ENCODE assay signal across 20 cellular contexts in genomic region chr15:80674245-80674614, GRCh38. TPM values are rescaled to one million over a fixed set of nuclear protein-coding genes. Genes with fewer than 3 reads are reported as not detected.
DNase-seq lines count a peak whose midpoint lies in the region; ATAC-seq, FAIRE-seq and TF ChIP-seq lines count a peak whose summit lies in the region.
"Had no signal": no experiment of that assay in that cellular context is flagged by ENCODE, and none has a peak within 500 bp of the region (broad histone marks: within the 10 kb centered on the region; RNA-seq: fewer than 3 reads in every experiment).

No MANE protein-coding gene starts in this region.

- no peaks in the 10 kb centered on the region for H3K36me3 ChIP-seq in GM12878 (ENCODE audit: control insufficient read depth in 2 of 2, insufficient read depth in 2 of 2, low read length in 1 of 2)
- H3K36me3 ChIP-seq: adrenal gland, right atrium auricular region, suprapubic skin had no signal

- no peaks in the 10 kb centered on the region for H3K27me3 ChIP-seq in GM12878 (replicated peaks in 1 of 2; ENCODE audit: control insufficient read depth in 2 of 2, insufficient read depth in 2 of 2, low read length in 1 of 2)
- H3K27me3 ChIP-seq: adrenal gland, right atrium auricular region, suprapubic skin had no signal

- ATAC-seq in HG03378 (IDR thresholded peaks at IDR 0.05; ENCODE audit: unreplicated experiment) (peak; percentile 55), GM12878 (peak; percentile 88), HG03025 (IDR thresholded peaks at IDR 0.05; ENCODE audit: low FRiP score, unreplicated experiment) (no peak), HG03135 (IDR thresholded peaks at IDR 0.05; ENCODE audit: unreplicated experiment) (no peak)

- peak; percentile 73 for DNase-seq in GM12865 (ENCODE audit: low read depth)
- DNase-seq in GM12878 (ENCODE audit: low read depth, low spot score): peak; percentile 55
- peak; percentile 50 for DNase-seq in kidney tubule cell (ENCODE audit: low spot score)
- no peak for DNase-seq in NCI-H1930 (lab: John Stamatoyannopoulos, UW)
- DNase-seq in activated T-helper 1 cell treated with anti-CD3 and anti-CD28 coated beads, Interleukin-12 subunit alpha, Interleukin-12 subunit beta, Interleukin-2, Interleukin-4 antibody, amounts not matched to agents 30 ng/mL and 10 ng/mL and 1 ng/mL, durations not matched to agents 14 hours and 24 hours and 36 hours (ENCODE audit: low spot score): no peak
- DNase-seq: activated CD4-positive, alpha-beta memory T cell treated with anti-CD3 and anti-CD28 coated beads, Interleukin-2, amount 10 ng/mL, durations not matched to agents 7 days and 5 days; adrenal gland; C1 segment of cervical spinal cord; kidney glomerular epithelial cell; NCI-H187; NCI-H510A treated with DMSO at 0.1 percent for 48 hours; SK-N-SH; stimulated activated CD4-positive, alpha-beta T cell treated with anti-CD3 and anti-CD28 coated beads, Interleukin-2, amount 100 ng/mL, for 24 hours had no signal

- no peaks in the 10 kb centered on the region; the same call in 2 of the 3 replicates for H3K9me3 ChIP-seq in GM12878 (replicated peaks; ENCODE audit: control insufficient read depth, insufficient read depth, low read length)
- H3K9me3 ChIP-seq: adrenal gland, right atrium auricular region, SK-N-SH, suprapubic skin had no signal

- H3K27ac Mint-ChIP-seq in activated T-helper 1 cell treated with anti-CD3 and anti-CD28 coated beads, Interleukin-12 subunit alpha, Interleukin-12 subunit beta, Interleukin-2, Interleukin-4 antibody, amounts not matched to agents 30 ng/mL and 10 ng/mL and 1 ng/mL, durations not matched to agents 14 hours and 24 hours and 36 hours: no peak overlapping the region
- H3K27ac Mint-ChIP-seq: activated CD4-positive, alpha-beta memory T cell treated with anti-CD3 and anti-CD28 coated beads, Interleukin-2, amount 10 ng/mL, durations not matched to agents 7 days and 5 days had no signal

- no peak for TF ChIP-seq POLR2A in GM12878 (IDR thresholded peaks at IDR 0.05; ENCODE audit: low read depth, low read length)

- peaks cover 1% of the 10 kb centered on the region for H3K27me3 Mint-ChIP-seq in activated T-helper 1 cell treated with anti-CD3 and anti-CD28 coated beads, Interleukin-12 subunit alpha, Interleukin-12 subunit beta, Interleukin-2, Interleukin-4 antibody, amounts not matched to agents 30 ng/mL and 10 ng/mL and 1 ng/mL, durations not matched to agents 14 hours and 24 hours and 36 hours (ENCODE audit: insufficient read depth)

- H3K4me3 Mint-ChIP-seq in activated T-helper 1 cell treated with anti-CD3 and anti-CD28 coated beads, Interleukin-12 subunit alpha, Interleukin-12 subunit beta, Interleukin-2, Interleukin-4 antibody, amounts not matched to agents 30 ng/mL and 10 ng/mL and 1 ng/mL, durations not matched to agents 14 hours and 24 hours and 36 hours: no peak overlapping the region
- H3K4me3 Mint-ChIP-seq: activated CD4-positive, alpha-beta memory T cell treated with anti-CD3 and anti-CD28 coated beads, Interleukin-2, amount 10 ng/mL, durations not matched to agents 7 days and 5 days had no signal

- H3K27ac ChIP-seq in GM12878 (ENCODE audit: control insufficient read depth, insufficient read depth): peak overlapping the region; percentile 76
- H3K27ac ChIP-seq: adrenal gland, right atrium auricular region, suprapubic skin had no signal

- H3K9me3 Mint-ChIP-seq in activated T-helper 1 cell treated with anti-CD3 and anti-CD28 coated beads, Interleukin-12 subunit alpha, Interleukin-12 subunit beta, Interleukin-2, Interleukin-4 antibody, amounts not matched to agents 30 ng/mL and 10 ng/mL and 1 ng/mL, durations not matched to agents 14 hours and 24 hours and 36 hours: no peaks in the 10 kb centered on the region
- H3K9me3 Mint-ChIP-seq: activated CD4-positive, alpha-beta memory T cell treated with anti-CD3 and anti-CD28 coated beads, Interleukin-2, amount 10 ng/mL, durations not matched to agents 7 days and 5 days had no signal

- RAD21 ChIA-PET in GM12878 (lab: Charles Lee; ENCODE audit: unreplicated experiment): interaction anchor here (1.0 to 2.3 kb wide), 8 partner anchors 8 to 217 kb away, joined by 3 to 17 read pairs (median 5); partner anchors contain the start of gene ABHD17C

- TF ChIP-seq RAD21 in GM12878 (IDR thresholded peaks at IDR 0.05; ENCODE audit: insufficient read depth, low read depth, low read length): no peak

- no peaks in the 10 kb centered on the region for H3K79me2 ChIP-seq in GM12878 (ENCODE audit: control insufficient read depth, insufficient read depth, low read length)

- FAIRE-seq in GM12878 (lab: Jason Lieb, UNC): no peak
- FAIRE-seq: HTR-8/SVneo, TTC549 had no signal

- H3K4me1 ChIP-seq in GM12878 (ENCODE audit: control insufficient read depth, insufficient read depth, low read length): peaks cover 16% of the 10 kb centered on the region; the same call in 1 of the 2 replicates
- H3K4me1 ChIP-seq: adrenal gland, right atrium auricular region had no signal

- peak in 1 of 2 experiments; percentile 34; a peak in 1 of 4 replicates for TF ChIP-seq EP300 in GM12878 (IDR thresholded peaks at IDR 0.05; ENCODE audit: borderline replicate concordance in 1 of 2, control insufficient read depth in 1 of 2, low read depth in 2 of 2, low read length in 2 of 2)

- no TSS peak for BruUV-seq in GM12878 (replicated peaks; lab: Mats Ljungman, UMichigan)

- no peak overlapping the region for H3K9ac ChIP-seq in GM12878 (ENCODE audit: control insufficient read depth, insufficient read depth, low read length)
- H3K9ac ChIP-seq: SK-N-SH had no signal

- CTCF ChIA-PET in GM12878 (lab: Yijun Ruan, JAX): interaction anchor here (0.6 to 4.4 kb wide), 12 partner anchors 9 to 1077 kb away, joined by 3 to 27 read pairs (median 4); partner anchors contain the start of gene ABHD17C

- peak overlapping the region; percentile 81 for H2AFZ ChIP-seq in GM12878 (ENCODE audit: control insufficient read depth, low read depth, low read length)

- no peaks in the 10 kb centered on the region for H3K36me3 Mint-ChIP-seq in activated T-helper 1 cell treated with anti-CD3 and anti-CD28 coated beads, Interleukin-12 subunit alpha, Interleukin-12 subunit beta, Interleukin-2, Interleukin-4 antibody, amounts not matched to agents 30 ng/mL and 10 ng/mL and 1 ng/mL, durations not matched to agents 14 hours and 24 hours and 36 hours (ENCODE audit: low read depth)

- in situ Hi-C loops in GM12878 (cut with MboI): no loop called here

- H3K4me3 ChIP-seq in GM12865 (ENCODE audit: low read depth, low read length) (no peak overlapping the region), GM12878 (no peak overlapping the region)
- H3K4me3 ChIP-seq: adrenal gland, right atrium auricular region, suprapubic skin had no signal

- POLR2A ChIA-PET in GM12878 (lab: Charles Lee): interaction anchor here (3.7 kb wide), 1 partner anchor 20 kb away, joined by 23 read pairs; the partner anchor contains the start of gene ABHD17C

- SMC1A ChIA-PET in GM12878 (lab: Charles Lee; ENCODE audit: uncharacterized antibody, unreplicated experiment): interaction anchor here (0.9 to 2.9 kb wide), 14 partner anchors 8 to 107 kb away, joined by 3 to 18 read pairs (median 5); partner anchors contain the start of gene ABHD17C

- no peaks in the 10 kb centered on the region for H4K20me1 ChIP-seq in GM12878 (ENCODE audit: control insufficient read depth, insufficient read depth)

- H3K4me1 Mint-ChIP-seq in activated T-helper 1 cell treated with anti-CD3 and anti-CD28 coated beads, Interleukin-12 subunit alpha, Interleukin-12 subunit beta, Interleukin-2, Interleukin-4 antibody, amounts not matched to agents 30 ng/mL and 10 ng/mL and 1 ng/mL, durations not matched to agents 14 hours and 24 hours and 36 hours (ENCODE audit: low read depth): peaks cover 11% of the 10 kb centered on the region
- H3K4me1 Mint-ChIP-seq: activated CD4-positive, alpha-beta memory T cell treated with anti-CD3 and anti-CD28 coated beads, Interleukin-2, amount 10 ng/mL, durations not matched to agents 7 days and 5 days had no signal

- peak overlapping the region; percentile 51 for H3K4me2 ChIP-seq in GM12878 (ENCODE audit: control insufficient read depth, insufficient read depth)
- H3K4me2 ChIP-seq: SK-N-SH had no signal

- TF ChIP-seq CTCF in GM12865 (IDR thresholded peaks at IDR 0.05; ENCODE audit: insufficient read depth, low read depth, low read length, missing control alignments) (no peak), GM12878 (IDR thresholded peaks at IDR 0.05 in 2 of 3, conservative IDR thresholded peaks at IDR 0.05 in 1 of 3; ENCODE audit: control insufficient read depth in 2 of 3, extremely low read depth in 1 of 3, insufficient read depth in 1 of 3, low read depth in 3 of 3, low read length in 3 of 3) (no peak)

- intact Hi-C loops in GM12878 (cut with micrococcal nuclease; ENCODE audit: unreplicated experiment): no loop called here
- intact Hi-C loops in activated T-helper 1 cell treated with anti-CD3 and anti-CD28 coated beads, Interleukin-12 subunit alpha, Interleukin-12 subunit beta, Interleukin-2, Interleukin-4 antibody, amounts not matched to agents 30 ng/mL and 10 ng/mL and 1 ng/mL, durations not matched to agents 14 hours and 24 hours and 36 hours (cut with micrococcal nuclease): no loop called here

TF ChIP-seq in GM12878, 131 proteins besides CTCF, POLR2A, EP300 and RAD21 (continues in another document):
- no peak for TF ChIP-seq NR2F1 (conservative IDR thresholded peaks at IDR 0.05)

RNA-seq across cellular contexts. Expression of gene ABHD17C, which starts 20.9 kb away (rescaled TPM):
- total RNA-seq in GM12878 (2013; cell fraction: nucleolus; rRNA removed): 3.4 and 3.5 TPM in 2 replicates
- total RNA-seq in GM12878 (2014; rRNA removed): 3.3 TPM in 2 replicates
- 4.8 and 4.9 TPM in 2 replicates for total RNA-seq in GM12878 (2014; rRNA removed; fragmentation: Illumina TruSeq; extraction: Trizol)
- total RNA-seq in GM12878 (2021): 11.0 and 12.2 TPM in 2 replicates
- polyA plus RNA-seq in GM12878 (2011; ENCODE audit: low read depth): 1.5 TPM
- polyA plus RNA-seq in GM12878 (2011; rRNA removed): 10.9 and 11.4 TPM in 2 replicates
- 9.8 and 10.5 TPM in 2 replicates for polyA plus RNA-seq in GM12878 (2011; cell fraction: cytosol; rRNA removed)
- 5.4 and 5.7 TPM in 2 replicates for polyA plus RNA-seq in GM12878 (2011; cell fraction: nucleus; rRNA removed)
- 2.4 and 3.9 TPM in 2 replicates for polyA plus RNA-seq in GM12878 (2012)
- 11.3 and 12.0 TPM in 2 replicates for polyA plus RNA-seq in GM12878 (2014; fragmentation: Illumina TruSeq; extraction: Trizol)
- polyA plus RNA-seq in GM12878 (2014; fragmentation: Nextera tagmentation; extraction: Ambion mirVana): 1 to 10 TPM; 4.9 to 6.2 TPM
- polyA plus RNA-seq in GM12878 (2014; rRNA removed): 6.8 and 6.9 TPM in 2 replicates
- 1 to 10 TPM in 1 of 2 experiments, under 1 TPM in 1; 0.92 to 1.3 TPM for polyA plus RNA-seq in GM12878 (2016; fragmentation: Nextera tagmentation; extraction: Ambion mirVana)
- 15.7 and 18.6 TPM in 2 replicates for polyA minus RNA-seq in GM12878 (2011; rRNA and poly(A)+ RNA removed)
- 7.9 and 11.4 TPM in 2 replicates for polyA minus RNA-seq in GM12878 (2011; cell fraction: cytosol; rRNA and poly(A)+ RNA removed)
- 5.4 and 9.7 TPM in 2 replicates for polyA minus RNA-seq in GM12878 (2011; cell fraction: nucleus; rRNA and poly(A)+ RNA removed)
- 4.7 and 5.0 TPM in 2 replicates for total RNA-seq in activated T-helper 1 cell treated with anti-CD3 and anti-CD28 coated beads, Interleukin-12 subunit alpha, Interleukin-12 subunit beta, Interleukin-2, Interleukin-4 antibody, amounts not matched to agents 30 ng/mL and 10 ng/mL and 1 ng/mL, durations not matched to agents 14 hours and 24 hours and 36 hours

Comparison
In these comparisons a context has a peak if more than half of its experiments do, and no peak if none do; other contexts are left out.
1. DNase-seq: peak in GM12865 (single experiment), GM12878 (single experiment) and kidney tubule cell (single experiment); none in NCI-H1930 (0 of 2) and activated T-helper 1 cell treated with anti-CD3 and anti-CD28 coated beads, Interleukin-12 subunit alpha, Interleukin-12 subunit beta, Interleukin-2, Interleukin-4 antibody, amounts not matched to agents 30 ng/mL and 10 ng/mL and 1 ng/mL, durations not matched to agents 14 hours and 24 hours and 36 hours (single experiment).
2. ATAC-seq: peak in HG03378 (single experiment) and GM12878 (single experiment); none in HG03025 (single experiment) and HG03135 (single experiment).